In the genomic region with DNA sequence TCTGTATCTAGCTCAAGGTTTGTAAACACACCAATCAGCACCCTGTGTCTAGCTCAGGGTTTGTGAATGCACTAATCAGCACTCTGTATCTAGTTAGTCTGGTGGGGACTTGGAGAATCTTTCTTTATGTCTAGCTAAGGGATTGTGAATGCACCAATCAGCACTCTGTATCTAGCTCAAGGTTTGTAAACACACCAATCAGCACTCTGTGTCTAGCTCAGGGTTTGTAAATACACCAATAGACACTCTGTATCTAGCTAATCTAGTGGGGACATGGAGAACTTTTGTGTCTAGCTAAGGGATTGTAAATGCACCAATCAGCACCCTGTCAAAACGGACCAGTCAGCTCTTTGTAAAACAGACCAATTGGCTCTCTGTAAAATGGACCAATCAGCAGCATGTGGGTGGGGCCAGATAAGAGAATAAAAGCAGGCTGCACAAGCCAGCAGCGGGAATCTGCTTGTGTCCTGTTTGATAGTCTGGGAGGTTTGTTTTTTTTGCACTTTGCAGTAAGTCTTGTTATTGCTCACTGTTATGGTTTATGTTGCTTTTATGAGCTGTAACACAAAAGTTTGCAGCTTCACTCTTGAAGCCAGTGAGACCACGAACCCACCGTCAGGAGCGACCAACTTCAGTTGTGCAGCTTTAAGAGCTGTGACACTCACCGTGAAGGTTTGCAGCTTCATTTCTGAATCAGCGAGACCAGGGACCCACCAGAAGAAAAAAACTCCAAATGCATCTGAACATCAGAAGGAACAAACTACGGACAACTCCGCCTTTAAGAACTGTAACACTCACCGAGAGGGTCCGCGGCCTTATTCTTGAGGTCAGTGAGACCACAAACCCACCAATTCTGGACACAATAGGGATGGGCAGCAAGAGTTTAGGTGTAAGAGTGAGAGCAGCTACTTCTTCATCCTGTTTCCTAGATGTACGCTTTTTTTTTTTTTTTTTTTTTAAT, we compare ENCODE assay signal across 8 cellular contexts. TPM values are rescaled to one million over a fixed set of nuclear protein-coding genes. Genes with fewer than 3 reads are reported as not detected.
A peak's percentile ranks its signal among the peaks of the same experiment; 100 is the strongest.
DNase-seq lines count a peak whose midpoint lies in the region; ATAC-seq and TF ChIP-seq lines count a peak whose summit lies in the region.
"Not testable (repeated sequence)": the region's sequence is repeated elsewhere in the genome, so short reads cannot be mapped to it uniquely, and the experiment has no call there.

No MANE protein-coding gene starts in this region.

- not testable (repeated sequence) for H3K4me3 ChIP-seq in CD8-positive, alpha-beta T cell (ENCODE audit: low read depth, low read length); HCT116 (replicated peaks in 1 of 2; ENCODE audit: low read depth in 1 of 2, low read length in 2 of 2); testis

- RAD21 ChIA-PET in HCT116 (lab: Charles Lee; ENCODE audit: low non-redundant PET in 1 of 2, low total read pairs in 2 of 2, uncharacterized antibody in 2 of 2, unreplicated experiment in 2 of 2) = not testable (repeated sequence)

- 68 to 72% methylated on average over 13 of the region's 13 CpGs for WGBS in testis, 2 donors

- H3K4me1 Mint-ChIP-seq in CD8-positive, alpha-beta T cell (ENCODE audit: low read depth) = peaks cover 22% of the 10 kb centered on the region
- H3K4me1 Mint-ChIP-seq in WTC11 (peaks cover 11% of the 10 kb centered on the region), immature natural killer cell (peaks cover 31 to 35% of the 10 kb centered on the region in 2 donors), natural killer cell (peaks cover 24 to 25% of the 10 kb centered on the region in 2 donors)
- H3K4me1 Mint-ChIP-seq in activated CD8-positive, alpha-beta memory T cell treated with anti-CD3 and anti-CD28 coated beads, Interleukin-2, amount 10 ng/mL, durations not matched to agents 7 days and 5 days = peaks cover 33% of the 10 kb centered on the region
- peaks cover 20% of the 10 kb centered on the region for H3K4me1 Mint-ChIP-seq in activated naive CD4-positive, alpha-beta T cell treated with anti-CD3 and anti-CD28 coated beads, Interleukin-2, amount 10 ng/mL, durations not matched to agents 7 days and 5 days

- peak overlapping the region; percentile 29 for H3K4me3 Mint-ChIP-seq in CD8-positive, alpha-beta T cell
- not testable (repeated sequence) for H3K4me3 Mint-ChIP-seq in WTC11; activated naive CD4-positive, alpha-beta T cell treated with anti-CD3 and anti-CD28 coated beads, Interleukin-2, amount 10 ng/mL, durations not matched to agents 7 days and 5 days
- peak overlapping the region; percentile 63 for H3K4me3 Mint-ChIP-seq in activated CD8-positive, alpha-beta memory T cell treated with anti-CD3 and anti-CD28 coated beads, Interleukin-2, amount 10 ng/mL, durations not matched to agents 7 days and 5 days
- H3K4me3 Mint-ChIP-seq in immature natural killer cell (peak overlapping the region; percentile 61 to 77 (median 67)), natural killer cell (peak overlapping the region; percentile 79)

- H3K27me3 ChIP-seq in CD8-positive, alpha-beta T cell (ENCODE audit: insufficient read depth, low read length); HCT116 (ENCODE audit: insufficient read depth, low read length); testis: not testable (repeated sequence)

- not testable (repeated sequence) for TF ChIP-seq CTCF in CD8-positive, alpha-beta T cell (IDR thresholded peaks at IDR 0.05); HCT116 (IDR thresholded peaks at IDR 0.05 in 2 of 3, conservative IDR thresholded peaks at IDR 0.05 in 1 of 3; ENCODE audit: borderline replicate concordance in 1 of 3, insufficient read depth in 1 of 3, low read depth in 2 of 3, low read length in 2 of 3); WTC11 (IDR thresholded peaks at IDR 0.05); natural killer cell (IDR thresholded peaks at IDR 0.05); testis (IDR thresholded peaks at IDR 0.05)

- not testable (repeated sequence) for H3K36me3 Mint-ChIP-seq in CD8-positive, alpha-beta T cell; WTC11; activated CD8-positive, alpha-beta memory T cell treated with anti-CD3 and anti-CD28 coated beads, Interleukin-2, amount 10 ng/mL, durations not matched to agents 7 days and 5 days; activated naive CD4-positive, alpha-beta T cell treated with anti-CD3 and anti-CD28 coated beads, Interleukin-2, amount 10 ng/mL, durations not matched to agents 7 days and 5 days; immature natural killer cell; natural killer cell

- ATAC-seq in CD8-positive, alpha-beta T cell; HCT116; WTC11: not testable (repeated sequence)
- ATAC-seq in activated CD8-positive, alpha-beta memory T cell treated with anti-CD3 and anti-CD28 coated beads, Interleukin-2, amount 10 ng/mL, durations not matched to agents 7 days and 5 days = peak; percentile 34
- peak in 1 of 3 donors; percentile 42 for ATAC-seq in natural killer cell

- H4K20me1 ChIP-seq in HCT116 (ENCODE audit: insufficient read depth) = not testable (repeated sequence)

- TF ChIP-seq POLR2A in HCT116 (IDR thresholded peaks at IDR 0.05; ENCODE audit: borderline replicate concordance, extremely low read depth, insufficient read depth, insufficient read length); testis (IDR thresholded peaks at IDR 0.05): not testable (repeated sequence)

- not testable (repeated sequence) for H3K27me3 Mint-ChIP-seq in CD8-positive, alpha-beta T cell (ENCODE audit: low read depth); WTC11 (ENCODE audit: low read depth); activated CD8-positive, alpha-beta memory T cell treated with anti-CD3 and anti-CD28 coated beads, Interleukin-2, amount 10 ng/mL, durations not matched to agents 7 days and 5 days; immature natural killer cell (ENCODE audit: low read depth in 3 of 3); natural killer cell (ENCODE audit: low read depth in 2 of 2)
- H3K27me3 Mint-ChIP-seq in activated naive CD4-positive, alpha-beta T cell treated with anti-CD3 and anti-CD28 coated beads, Interleukin-2, amount 10 ng/mL, durations not matched to agents 7 days and 5 days = peaks cover 50% of the 10 kb centered on the region

- not testable (repeated sequence) for H3K9me3 ChIP-seq in CD8-positive, alpha-beta T cell (ENCODE audit: low read length); HCT116 (ENCODE audit: control insufficient read depth in 1 of 2, insufficient read depth in 1 of 2, low read depth in 1 of 2, low read length in 2 of 2); testis

- not testable (repeated sequence) for H3K9me3 Mint-ChIP-seq in CD8-positive, alpha-beta T cell; WTC11; activated CD8-positive, alpha-beta memory T cell treated with anti-CD3 and anti-CD28 coated beads, Interleukin-2, amount 10 ng/mL, durations not matched to agents 7 days and 5 days (ENCODE audit: low read depth); activated naive CD4-positive, alpha-beta T cell treated with anti-CD3 and anti-CD28 coated beads, Interleukin-2, amount 10 ng/mL, durations not matched to agents 7 days and 5 days; immature natural killer cell; natural killer cell

- H3K27ac ChIP-seq in CD8-positive, alpha-beta T cell (ENCODE audit: low read depth, low read length); HCT116 (ENCODE audit: low read depth, low read length); testis: not testable (repeated sequence)

- DNase-seq in CD8-positive, alpha-beta T cell; HCT116 (ENCODE audit: low read depth, low spot score); WTC11 (ENCODE audit: low spot score); activated naive CD4-positive, alpha-beta T cell treated with anti-CD3 and anti-CD28 coated beads, Interleukin-2, amount 10 ng/mL, durations not matched to agents 7 days and 5 days; natural killer cell: not testable (repeated sequence)
- DNase-seq in activated CD8-positive, alpha-beta memory T cell treated with anti-CD3 and anti-CD28 coated beads, Interleukin-2, amount 10 ng/mL, durations not matched to agents 7 days and 5 days = peak; percentile 64
- DNase-seq in immature natural killer cell = peak in 1 of 3 donors; percentile 22
- DNase-seq in testis = peak; percentile 70

- not testable (repeated sequence) for H3K27ac Mint-ChIP-seq in CD8-positive, alpha-beta T cell; WTC11
- H3K27ac Mint-ChIP-seq in activated CD8-positive, alpha-beta memory T cell treated with anti-CD3 and anti-CD28 coated beads, Interleukin-2, amount 10 ng/mL, durations not matched to agents 7 days and 5 days = peak overlapping the region; percentile 87
- H3K27ac Mint-ChIP-seq in activated naive CD4-positive, alpha-beta T cell treated with anti-CD3 and anti-CD28 coated beads, Interleukin-2, amount 10 ng/mL, durations not matched to agents 7 days and 5 days = peak overlapping the region; percentile 40
- H3K27ac Mint-ChIP-seq in immature natural killer cell = peak overlapping the region; percentile 15 to 81 (median 64)
- peak overlapping the region; percentile 16 to 64 for H3K27ac Mint-ChIP-seq in natural killer cell

- POLR2A ChIA-PET in CD8-positive, alpha-beta T cell (lab: Charles Lee) = not testable (repeated sequence)
- POLR2A ChIA-PET in HCT116 (lab: Charles Lee) = interaction anchor here (0.8 to 0.9 kb wide), 2 partner anchors 18 to 87 kb away, joined by 3 read pairs; no protein-coding TSS in a partner anchor
- POLR2A ChIA-PET in WTC11 (lab: Charles Lee) = interaction anchor here (0.7 kb wide), 1 partner anchor 72 kb away, joined by 4 read pairs; no protein-coding TSS in a partner anchor

- not testable (repeated sequence) for H3K79me2 ChIP-seq in HCT116 (ENCODE audit: insufficient read depth, low read length)

- H3K9me2 ChIP-seq in HCT116 (ENCODE audit: insufficient read depth) = not testable (repeated sequence)

- intact Hi-C loops in CD8-positive, alpha-beta T cell (cut with DNase I, micrococcal nuclease); HCT116 (cut with micrococcal nuclease); natural killer cell (cut with micrococcal nuclease); testis (cut with DNase I; ENCODE audit: low total_unique reads): not testable (repeated sequence)

- H3K36me3 ChIP-seq in CD8-positive, alpha-beta T cell (ENCODE audit: insufficient read depth, low read length); HCT116 (ENCODE audit: control insufficient read depth in 1 of 2, insufficient read depth in 2 of 2, low read length in 2 of 2); testis (ENCODE audit: low read depth, missing control alignments): not testable (repeated sequence)

- peaks cover 16% of the 10 kb centered on the region for H3K4me1 ChIP-seq in CD8-positive, alpha-beta T cell (ENCODE audit: insufficient read depth, low read length)
- H3K4me1 ChIP-seq in HCT116 (ENCODE audit: control insufficient read depth in 1 of 2, insufficient read depth in 2 of 2, low read length in 2 of 2); testis: not testable (repeated sequence)

- TF ChIP-seq RAD21 in HCT116 (IDR thresholded peaks at IDR 0.05; ENCODE audit: low read depth) = not testable (repeated sequence)

- H2AFZ ChIP-seq in HCT116 (ENCODE audit: low read depth, low read length, poor library complexity, severe bottlenecking) = not testable (repeated sequence)

- not testable (repeated sequence) for H3K9ac ChIP-seq in HCT116 (ENCODE audit: low read length)

- not testable (repeated sequence) for H3K4me2 ChIP-seq in HCT116 (ENCODE audit: low read length)

- CTCF ChIA-PET in CD8-positive, alpha-beta T cell (lab: Charles Lee) = interaction anchor here (0.6 kb wide), 1 partner anchor 362 kb away, joined by 3 read pairs; no protein-coding TSS in a partner anchor
- CTCF ChIA-PET in HCT116 (lab: Charles Lee); WTC11 (lab: Charles Lee): not testable (repeated sequence)
- CTCF ChIA-PET in activated CD8-positive, alpha-beta memory T cell treated with anti-CD3 and anti-CD28 coated beads, Interleukin-2, amount 10 ng/mL, durations not matched to agents 7 days and 5 days (lab: Charles Lee) = interaction anchor here (0.7 kb wide), 1 partner anchor 24 kb away, joined by 3 read pairs; no protein-coding TSS in a partner anchor
- CTCF ChIA-PET in activated naive CD4-positive, alpha-beta T cell treated with anti-CD3 and anti-CD28 coated beads, Interleukin-2, amount 10 ng/mL, durations not matched to agents 7 days and 5 days (lab: Charles Lee) = interaction anchor here (0.6 kb wide), 1 partner anchor 353 kb away, joined by 3 read pairs; no protein-coding TSS in a partner anchor

- BruUV-seq in HCT116 (replicated peaks; lab: Mats Ljungman, UMichigan) = TSS peak; percentile 84

RNA-seq across cellular contexts. Expression of gene KPNA2, which starts 46.0 kb away (rescaled TPM):
- 100 to 1,000 TPM; 111 to 121 TPM for total RNA-seq in CD8-positive, alpha-beta T cell
- total RNA-seq in HCT116 (2021; ENCODE audit: unreplicated experiment) = 330 TPM
- polyA plus RNA-seq in HCT116 (2012) = 213 and 301 TPM in 2 replicates
- total RNA-seq in WTC11 (2021) = 426 to 466 TPM (median 431 TPM) in 3 replicates
- 100 to 1,000 TPM; 246 to 321 TPM for total RNA-seq in activated CD8-positive, alpha-beta memory T cell treated with anti-CD3 and anti-CD28 coated beads, Interleukin-2, amount 10 ng/mL, durations not matched to agents 7 days and 5 days
- polyA plus RNA-seq in immature natural killer cell = 10 to 100 TPM; 26.3 to 42.4 (median 39.4) TPM
- 10 to 100 TPM; 45.1 to 52.8 (median 49.3) TPM for total RNA-seq in natural killer cell
- 100 to 1,000 TPM; 143 to 157 TPM for total RNA-seq in testis
- polyA plus RNA-seq in testis (ENCODE audit: insufficient read depth, low read depth, low replicate concordance) = 481 TPM
